Comparison of ENCODE assay signal across 16 cellular contexts in the genomic region with DNA sequence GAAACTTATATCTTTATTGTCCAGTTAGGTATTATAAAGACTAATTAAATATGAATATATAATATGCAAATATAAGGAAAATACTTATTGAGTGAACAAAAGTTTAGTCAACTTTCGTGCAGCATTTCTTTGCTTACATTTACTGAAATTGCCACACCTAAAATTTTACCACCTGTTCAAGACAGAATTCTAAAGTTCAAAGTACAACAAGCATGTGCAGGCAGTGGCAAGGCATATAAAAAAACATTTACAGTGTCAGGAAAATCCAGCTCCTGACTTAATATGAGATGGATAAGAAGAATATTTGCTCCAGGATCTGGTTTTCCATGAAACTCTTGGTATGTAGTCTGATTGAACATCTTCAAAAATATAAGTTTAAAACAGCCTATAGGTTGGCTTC. TPM values are rescaled to one million over a fixed set of nuclear protein-coding genes. Genes with fewer than 3 reads are reported as not detected.
DNase-seq lines count a peak whose midpoint lies in the region; ATAC-seq, FAIRE-seq and TF ChIP-seq lines count a peak whose summit lies in the region.
"Had no signal": no experiment of that assay in that cellular context is flagged by ENCODE, and none has a peak within 500 bp of the region (broad histone marks: within the 10 kb centered on the region; RNA-seq: fewer than 3 reads in every experiment).

No MANE protein-coding gene starts in this region.

- POLR2A ChIA-PET in HepG2 (lab: Yijun Ruan, JAX): no interaction called here

- H3K79me2 ChIP-seq in DND-41 (ENCODE audit: insufficient read depth, low read length) (peaks cover 69% of the 10 kb centered on the region), astrocyte (ENCODE audit: insufficient read depth, low read length) (peaks cover 95% of the 10 kb centered on the region), HepG2 (ENCODE audit: insufficient read depth, low read length) (peaks cover 45% of the 10 kb centered on the region)

- ATAC-seq in DND-41 (ENCODE audit: insufficient read depth, low read depth): no peak
- ATAC-seq in HepG2: no peak
- ATAC-seq in T-helper 17 cell: no peak
- ATAC-seq in GM19395 (IDR thresholded peaks at IDR 0.05; ENCODE audit: unreplicated experiment): no peak
- ATAC-seq: stimulated activated effector memory CD8-positive, alpha-beta T cell treated with anti-CD3 and anti-CD28 coated beads, Interleukin-12 subunit alpha, Interleukin-12 subunit beta, amount 100 ng/mL, for 72 hours had no signal

- H3K36me3 Mint-ChIP-seq in astrocyte (ENCODE audit: low read depth, unreplicated experiment) (peaks cover 24% of the 10 kb centered on the region), progenitor cell of endocrine pancreas (ENCODE audit: insufficient read depth) (peaks cover 19% of the 10 kb centered on the region), T-helper 17 cell (ENCODE audit: low read depth) (peaks cover 7% of the 10 kb centered on the region)

- no peaks in the 10 kb centered on the region for H3K9me3 Mint-ChIP-seq in astrocyte (ENCODE audit: unreplicated experiment)
- H3K9me3 Mint-ChIP-seq in progenitor cell of endocrine pancreas (ENCODE audit: low read depth): no peaks in the 10 kb centered on the region
- H3K9me3 Mint-ChIP-seq: activated CD4-positive, alpha-beta T cell treated with anti-CD3 and anti-CD28 coated beads, Interleukin-2, amount 10 ng/mL, durations not matched to agents 24 days and 14 days; stimulated activated effector memory CD8-positive, alpha-beta T cell treated with anti-CD3 and anti-CD28 coated beads, Interleukin-12 subunit alpha, Interleukin-12 subunit beta, amount 100 ng/mL, for 72 hours had no signal

- H3K4me3 ChIP-seq in DND-41 (ENCODE audit: low read depth in 1 of 2, low read length in 2 of 2): peak overlapping the region in 1 of 2 experiments; percentile 2; a peak in 1 of 4 replicates
- peak overlapping the region; percentile 34 for H3K4me3 ChIP-seq in astrocyte (ENCODE audit: insufficient read depth, low read depth, low read length)
- no peak overlapping the region for H3K4me3 ChIP-seq in HepG2 (replicated peaks in 1 of 3; ENCODE audit: insufficient read depth in 1 of 3, low read depth in 2 of 3, low read length in 3 of 3)
- no peak overlapping the region for H3K4me3 ChIP-seq in coronary artery
- H3K4me3 ChIP-seq: lung had no signal

- no peak for DNase-seq in DND-41
- no peak for DNase-seq in astrocyte (ENCODE audit: low read depth)
- no peak for DNase-seq in HepG2 (ENCODE audit: low spot score)
- DNase-seq in progenitor cell of endocrine pancreas (ENCODE audit: low spot score, unreplicated experiment): no peak
- no peak for DNase-seq in stimulated activated CD4-positive, alpha-beta T cell treated with anti-CD3 and anti-CD28 coated beads, Interleukin-4, amount 100 ng/mL, for 24 hours
- no peak for DNase-seq in T-helper 17 cell
- no peak for DNase-seq in coronary artery (ENCODE audit: low spot score)
- DNase-seq: activated CD4-positive, alpha-beta T cell treated with anti-CD3 and anti-CD28 coated beads, Interleukin-2, amount 10 ng/mL, durations not matched to agents 24 days and 14 days; activated effector memory CD4-positive, alpha-beta T cell treated with anti-CD3 and anti-CD28 coated beads, Interleukin-2, amount 50 U/mL, for 16 hours; KBM-7; NCI-H1048; NCI-H2029 treated with DMSO at 0.1 percent for 48 hours; NK-92 treated with Interleukin-12 subunit alpha and Interleukin-12 subunit beta, amount 100 ng/mL, for 24 hours had no signal

- H3K36me3 ChIP-seq in DND-41 (ENCODE audit: insufficient read depth, low read length): peaks cover 73% of the 10 kb centered on the region
- peaks cover 44% of the 10 kb centered on the region for H3K36me3 ChIP-seq in astrocyte (ENCODE audit: insufficient read depth, low read length)
- peaks cover 5 to 35% of the 10 kb centered on the region in 2 experiments for H3K36me3 ChIP-seq in HepG2 (replicated peaks in 1 of 2; ENCODE audit: control insufficient read depth in 1 of 2, insufficient read depth in 2 of 2, low read length in 2 of 2)

- H3K4me1 Mint-ChIP-seq in astrocyte (ENCODE audit: low read depth, unreplicated experiment) (peaks cover 38% of the 10 kb centered on the region), progenitor cell of endocrine pancreas (ENCODE audit: low read depth) (peaks cover 42% of the 10 kb centered on the region), T-helper 17 cell (peaks cover 26% of the 10 kb centered on the region)

- H3K9ac ChIP-seq in DND-41 (ENCODE audit: low read depth, low read length): no peak overlapping the region
- peak overlapping the region; percentile 30 for H3K9ac ChIP-seq in astrocyte (ENCODE audit: low read length)
- H3K9ac ChIP-seq in HepG2 (ENCODE audit: insufficient read depth, low read depth, low read length): no peak overlapping the region

- peaks cover 8% of the 10 kb centered on the region; the same call in 1 of the 2 replicates for H4K20me1 ChIP-seq in DND-41 (ENCODE audit: insufficient read depth, low read length)
- H4K20me1 ChIP-seq in astrocyte (ENCODE audit: insufficient read depth, low read length): peaks cover 21% of the 10 kb centered on the region
- H4K20me1 ChIP-seq in HepG2 (ENCODE audit: insufficient read depth, low read length): peaks cover 4% of the 10 kb centered on the region; the same call in 1 of the 2 replicates

- no peak for TF ChIP-seq RAD21 in HepG2 (CRISPR knock-in tag; IDR thresholded peaks at IDR 0.05)

- intact Hi-C loops in HepG2 (cut with micrococcal nuclease; ENCODE audit: unreplicated experiment): loop anchor here (10.0 kb wide), 1 partner anchor 819 kb away; a partner anchor contains a TSS

- BruUV-seq in HepG2 (replicated peaks; lab: Mats Ljungman, UMichigan): no TSS peak

- H3K27me3 Mint-ChIP-seq in astrocyte (ENCODE audit: low read depth, unreplicated experiment) (no peaks in the 10 kb centered on the region), progenitor cell of endocrine pancreas (no peaks in the 10 kb centered on the region), T-helper 17 cell (no peaks in the 10 kb centered on the region)

- H3K4me1 ChIP-seq in DND-41 (ENCODE audit: insufficient read depth, low read length) (peaks cover 62% of the 10 kb centered on the region), astrocyte (ENCODE audit: insufficient read depth, low read length) (peaks cover 16% of the 10 kb centered on the region), HepG2 (ENCODE audit: insufficient read depth, low read length) (peaks cover 66% of the 10 kb centered on the region)

- H3K4me3 Mint-ChIP-seq in astrocyte (ENCODE audit: unreplicated experiment): peak overlapping the region; percentile 89
- H3K4me3 Mint-ChIP-seq in progenitor cell of endocrine pancreas (ENCODE audit: low read depth): no peak overlapping the region
- no peak overlapping the region for H3K4me3 Mint-ChIP-seq in T-helper 17 cell
- H3K4me3 Mint-ChIP-seq: activated CD4-positive, alpha-beta T cell treated with anti-CD3 and anti-CD28 coated beads, Interleukin-2, amount 10 ng/mL, durations not matched to agents 24 days and 14 days; stimulated activated effector memory CD8-positive, alpha-beta T cell treated with anti-CD3 and anti-CD28 coated beads, Interleukin-12 subunit alpha, Interleukin-12 subunit beta, amount 100 ng/mL, for 72 hours had no signal

- no peak for TF ChIP-seq EP300 in HepG2 (IDR thresholded peaks at IDR 0.05; ENCODE audit: low read depth in 2 of 2, low read length in 2 of 2)
- no peak for TF ChIP-seq EP300 in HepG2 (CRISPR knock-in tag; IDR thresholded peaks at IDR 0.05; ENCODE audit: borderline replicate concordance)

- no peaks in the 10 kb centered on the region for H3K27me3 ChIP-seq in DND-41 (ENCODE audit: insufficient read depth, low read length, poor library complexity)
- no peaks in the 10 kb centered on the region for H3K27me3 ChIP-seq in astrocyte (ENCODE audit: insufficient read depth, low read length)
- no peaks in the 10 kb centered on the region for H3K27me3 ChIP-seq in HepG2 (ENCODE audit: control insufficient read depth in 1 of 2, insufficient read depth in 2 of 2, low read length in 2 of 2)

- H3K4me2 ChIP-seq in DND-41 (ENCODE audit: insufficient read depth, low read length): peak overlapping the region; percentile 77
- peak overlapping the region; percentile 89 for H3K4me2 ChIP-seq in astrocyte (ENCODE audit: low read length)
- H3K4me2 ChIP-seq in HepG2 (ENCODE audit: low read depth, low read length): peak overlapping the region; percentile 40

- no peaks in the 10 kb centered on the region for H3K9me3 ChIP-seq in DND-41 (ENCODE audit: insufficient read depth, low read length, severe bottlenecking)
- no peaks in the 10 kb centered on the region for H3K9me3 ChIP-seq in astrocyte (ENCODE audit: insufficient read depth, low read depth, low read length)
- H3K9me3 ChIP-seq in HepG2 (ENCODE audit: low read length): no peaks in the 10 kb centered on the region
- no peaks in the 10 kb centered on the region for H3K9me3 ChIP-seq in T-helper 17 cell (ENCODE audit: control insufficient read depth, low read length, poor library complexity, severe bottlenecking)

- in situ Hi-C loops in HepG2 (cut with HindIII; ENCODE audit: extremely low pct_ligation_motif_present, low pct_unique_long_range_greater_than_20kb): no loop called here

- H2AFZ ChIP-seq in DND-41 (ENCODE audit: low read depth, low read length) (no peak overlapping the region), astrocyte (ENCODE audit: low read depth, low read length) (no peak overlapping the region), HepG2 (ENCODE audit: low read length) (no peak overlapping the region)

- FAIRE-seq in astrocyte (lab: Jason Lieb, UNC): no peak
- no peak for FAIRE-seq in HepG2 (lab: Jason Lieb, UNC)

- no peak for TF ChIP-seq CTCF in DND-41 (IDR thresholded peaks at IDR 0.05; ENCODE audit: borderline replicate concordance, extremely low read depth, low read length, poor library complexity, severe bottlenecking)
- no peak for TF ChIP-seq CTCF in astrocyte (IDR thresholded peaks at IDR 0.05; ENCODE audit: insufficient read depth, low read depth, low read length)
- TF ChIP-seq CTCF in HepG2 (CRISPR knock-in tag; IDR thresholded peaks at IDR 0.05): no peak
- no peak for TF ChIP-seq CTCF in progenitor cell of endocrine pancreas (IDR thresholded peaks at IDR 0.05; ENCODE audit: unreplicated experiment)
- no peak for TF ChIP-seq CTCF in coronary artery (IDR thresholded peaks at IDR 0.05)

- H3K27ac Mint-ChIP-seq in astrocyte (ENCODE audit: unreplicated experiment): no peak overlapping the region
- peak overlapping the region; percentile 2 for H3K27ac Mint-ChIP-seq in progenitor cell of endocrine pancreas
- no peak overlapping the region for H3K27ac Mint-ChIP-seq in T-helper 17 cell
- H3K27ac Mint-ChIP-seq: activated CD4-positive, alpha-beta T cell treated with anti-CD3 and anti-CD28 coated beads, Interleukin-2, amount 10 ng/mL, durations not matched to agents 24 days and 14 days; stimulated activated effector memory CD8-positive, alpha-beta T cell treated with anti-CD3 and anti-CD28 coated beads, Interleukin-12 subunit alpha, Interleukin-12 subunit beta, amount 100 ng/mL, for 72 hours had no signal

- CTCF ChIA-PET in HepG2 (lab: Yijun Ruan, JAX; ENCODE audit: low intra/inter-chr PET ratio, low total read pairs): no interaction called here

- no peak for TF ChIP-seq POLR2A in HepG2 (IDR thresholded peaks at IDR 0.05; ENCODE audit: insufficient read depth in 1 of 2, low read depth in 2 of 2, low read length in 2 of 2)

- WGBS in HepG2 (ENCODE audit: low lambda C conversion rate): 25% methylated on average over 1 of the region's 1 CpG

- H3K27ac ChIP-seq in DND-41 (ENCODE audit: low read length): no peak overlapping the region; the same call in 1 of the 2 replicates
- no peak overlapping the region for H3K27ac ChIP-seq in astrocyte (ENCODE audit: low read depth, low read length)
- no peak overlapping the region for H3K27ac ChIP-seq in HepG2 (ENCODE audit: extremely low read length, insufficient read depth, low read length)
- no peak overlapping the region for H3K27ac ChIP-seq in coronary artery

RNA-seq across cellular contexts. Expression of a gene that starts 4.8 kb away (rescaled TPM):
- total RNA-seq in astrocyte (260 and 272 TPM in 2 replicates), HepG2 (2016; rRNA removed; fragmentation: Illumina TruSeq; extraction: Trizol) (61.4 and 62.3 TPM in 2 replicates), progenitor cell of endocrine pancreas (64.4 and 69.7 TPM in 2 replicates), T-helper 17 cell (10 to 100 TPM; 32.9 to 77.1 TPM)
- total RNA-seq in HepG2 (2016; cell fraction: cytosol; rRNA removed; fragmentation: Illumina TruSeq; extraction: Trizol; ENCODE audit: low read depth): 20.6 and 24.7 TPM in 2 replicates
- 58.6 TPM in 2 replicates for total RNA-seq in HepG2 (2016; cell fraction: insoluble cytoplasmic fraction; rRNA removed; fragmentation: Illumina TruSeq; extraction: Trizol)
- total RNA-seq in HepG2 (2016; cell fraction: membrane; rRNA removed; fragmentation: Illumina TruSeq; extraction: Trizol): 55.8 and 67.6 TPM in 2 replicates
- 88.9 and 104 TPM in 2 replicates for total RNA-seq in HepG2 (2016; cell fraction: nucleus; rRNA removed; fragmentation: Illumina TruSeq; extraction: Trizol)
- polyA plus RNA-seq in HepG2 (2011; rRNA removed): 35.3 and 44.8 TPM in 2 replicates
- polyA plus RNA-seq in HepG2 (2011; cell fraction: cytosol; rRNA removed): 18.4 and 22.5 TPM in 2 replicates
- 53.6 and 55.5 TPM in 2 replicates for polyA plus RNA-seq in HepG2 (2011; cell fraction: nucleus; rRNA removed)
- polyA plus RNA-seq in HepG2 (2012): 46.5 and 98.8 TPM in 2 replicates
- 11.8 and 15.3 TPM in 2 replicates for polyA plus RNA-seq in HepG2 (2016; cell fraction: cytosol; fragmentation: Illumina TruSeq; extraction: Trizol; ENCODE audit: low read depth)
- 41.0 and 41.5 TPM in 2 replicates for polyA plus RNA-seq in HepG2 (2016; cell fraction: insoluble cytoplasmic fraction; fragmentation: Illumina TruSeq; extraction: Trizol; ENCODE audit: low read depth)
- 30.8 and 35.3 TPM in 2 replicates for polyA plus RNA-seq in HepG2 (2016; cell fraction: membrane; fragmentation: Illumina TruSeq; extraction: Trizol; ENCODE audit: low read depth)
- 84.9 and 97.5 TPM in 2 replicates for polyA plus RNA-seq in HepG2 (2016; cell fraction: nucleus; fragmentation: Illumina TruSeq; extraction: Trizol; ENCODE audit: insufficient read depth, low read depth)
- polyA minus RNA-seq in HepG2 (2011; rRNA and poly(A)+ RNA removed; ENCODE audit: low replicate concordance): 41.9 and 108 TPM in 2 replicates
- polyA minus RNA-seq in HepG2 (2011; cell fraction: cytosol; rRNA and poly(A)+ RNA removed): 29.6 and 32.2 TPM in 2 replicates
- polyA minus RNA-seq in HepG2 (2011; cell fraction: nucleus; rRNA and poly(A)+ RNA removed): 110 and 150 TPM in 2 replicates
